ENCODE assay signal across 19 cellular contexts in the genomic region with DNA sequence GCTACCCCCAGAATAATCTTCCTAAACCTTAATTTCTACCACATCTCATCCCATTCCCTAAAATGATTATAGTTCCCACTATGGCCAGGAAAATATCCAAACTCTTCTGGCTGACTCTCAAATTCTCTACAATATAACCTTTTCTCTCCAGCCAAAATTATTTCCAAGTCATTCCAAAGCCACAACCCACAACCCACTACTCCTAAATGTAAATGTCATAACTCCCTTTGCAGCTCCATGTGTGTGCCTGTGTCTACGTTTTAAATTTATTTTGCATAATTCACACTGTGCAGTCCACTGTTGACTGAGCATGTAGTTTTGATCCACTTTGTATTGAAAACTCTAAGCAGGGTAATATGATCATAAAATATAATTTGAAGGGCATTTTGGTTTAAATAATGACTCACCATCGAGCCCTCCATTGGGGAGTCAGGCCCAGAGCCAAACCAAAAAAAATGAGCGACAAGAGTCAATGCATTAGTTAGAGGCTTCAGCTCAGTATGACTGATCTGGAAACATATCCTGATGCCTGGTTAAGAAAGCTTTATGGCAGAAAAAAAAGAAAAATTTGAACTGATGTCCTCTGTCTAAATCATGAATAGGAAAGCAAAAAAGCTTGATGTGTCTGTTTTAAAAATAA.
DNase-seq lines count a peak whose midpoint lies in the region; ATAC-seq and TF ChIP-seq lines count a peak whose summit lies in the region.
"Had no signal": no experiment of that assay in that cellular context is flagged by ENCODE, and none has a peak within 500 bp of the region (broad histone marks: within the 10 kb centered on the region; RNA-seq: fewer than 3 reads in every experiment).

No MANE protein-coding gene starts in this region.

- H4K5ac ChIP-seq in IMR-90 (ENCODE audit: low read depth, low read length), result no peak overlapping the region

- 0 out of 2 replicates have a peak overlapping the region, but pooled peaks have one; percentile 13 for H3K4ac ChIP-seq in IMR-90 (ENCODE audit: low read depth, low read length)

- peaks cover 3% of the 10 kb centered on the region; the same call in 1 of the 2 replicates for H4K20me1 ChIP-seq in IMR-90 (ENCODE audit: insufficient read depth, low read length)

- H3K9me1 ChIP-seq in IMR-90 (ENCODE audit: insufficient read depth, low read length), result peaks cover 12% of the 10 kb centered on the region

- H4K8ac ChIP-seq in IMR-90 (ENCODE audit: low read depth in 2 of 2, low read length in 2 of 2), result no peak overlapping the region

- peak overlapping the region in 2 of 3 donors; percentile 32 to 45 for H3K27ac Mint-ChIP-seq in CD4-positive, CD25-positive, alpha-beta regulatory T cell
- peak overlapping the region in 2 of 3 experiments; percentile 45 to 70 for H3K27ac Mint-ChIP-seq in nephron
- H3K27ac Mint-ChIP-seq: HFFc6 had no signal

- H2BK120ac ChIP-seq in IMR-90 (ENCODE audit: low read depth, low read length), result no peak overlapping the region

- no peak overlapping the region for H3K9ac ChIP-seq in IMR-90 (ENCODE audit: low read depth, low read length)

- H4K91ac ChIP-seq in IMR-90 (ENCODE audit: insufficient read depth, low read depth, low read length), result no peak overlapping the region

- no peak for TF ChIP-seq RAD21 in IMR-90 (IDR thresholded peaks at IDR 0.05; ENCODE audit: low read length)

- no peaks in the 10 kb centered on the region for H3K27me3 Mint-ChIP-seq in CD4-positive, CD25-positive, alpha-beta regulatory T cell
- no peaks in the 10 kb centered on the region for H3K27me3 Mint-ChIP-seq in nephron (ENCODE audit: low read depth)

- H3K27ac ChIP-seq in CD4-positive, CD25-positive, alpha-beta regulatory T cell (ENCODE audit: insufficient read depth, low read length, poor library complexity, severe bottlenecking), result no peak overlapping the region
- no peak overlapping the region for H3K27ac ChIP-seq in IMR-90 (ENCODE audit: insufficient read depth, low read length)
- H3K27ac ChIP-seq: A549, C4-2B, HL-60 had no signal

- H3K4me3 ChIP-seq in CD4-positive, CD25-positive, alpha-beta regulatory T cell (ENCODE audit: low read depth, low read length), result no peak overlapping the region
- H3K4me3 ChIP-seq in IMR-90 (ENCODE audit: insufficient read depth, low read depth, low read length) (no peak overlapping the region), astrocyte of the cerebellum (ENCODE audit: low read depth, low read length) (no peak overlapping the region)
- H3K4me3 ChIP-seq: A549 had no signal

- no peak for TF ChIP-seq POLR2A in IMR-90 (IDR thresholded peaks at IDR 0.05; ENCODE audit: low read depth, low read length)

- no peak for ATAC-seq in CD4-positive, CD25-positive, alpha-beta regulatory T cell (ENCODE audit: low read depth in 2 of 2)
- ATAC-seq in IMR-90 (ENCODE audit: low read depth), result no peak
- no peak for ATAC-seq in stimulated activated naive CD8-positive, alpha-beta T cell treated with anti-CD3 and anti-CD28 coated beads, Interleukin-15, Interleukin-2, amounts not matched to agents 100 U/mL and 50 U/mL, for 24 hours
- ATAC-seq: A549 had no signal

- no peak overlapping the region for H2BK20ac ChIP-seq in IMR-90 (ENCODE audit: low read depth, low read length)

- H3K4me1 Mint-ChIP-seq in CD4-positive, CD25-positive, alpha-beta regulatory T cell, result peaks cover 0 to 14% (median 0%) of the 10 kb centered on the region in 4 donors
- H3K4me1 Mint-ChIP-seq in nephron, result peaks cover 43% of the 10 kb centered on the region

- no TSS peak for BruUV-seq in IMR-90 (replicated peaks; lab: Mats Ljungman, UMichigan)

- H3K36me3 Mint-ChIP-seq in CD4-positive, CD25-positive, alpha-beta regulatory T cell, result peaks cover 6% of the 10 kb centered on the region
- peaks cover 76% of the 10 kb centered on the region for H3K36me3 Mint-ChIP-seq in nephron (ENCODE audit: low read depth)

- no peaks in the 10 kb centered on the region for H3K27me3 ChIP-seq in CD4-positive, CD25-positive, alpha-beta regulatory T cell (ENCODE audit: control insufficient read depth, insufficient read depth, low read length)
- no peaks in the 10 kb centered on the region for H3K27me3 ChIP-seq in IMR-90 (ENCODE audit: control insufficient read depth, insufficient read depth, low read length)

- H3K4me3 Mint-ChIP-seq in CD4-positive, CD25-positive, alpha-beta regulatory T cell, result no peak overlapping the region
- no peak overlapping the region for H3K4me3 Mint-ChIP-seq in nephron
- H3K4me3 Mint-ChIP-seq: HFFc6 had no signal

- peak overlapping the region; percentile 31; the same call in 1 of the 3 replicates for H2BK15ac ChIP-seq in IMR-90 (ENCODE audit: low read depth, low read length)

- dilution Hi-C loops in IMR-90 (cut with HindIII; ENCODE audit: low sequenced_read_pairs, unreplicated experiment), result no loop called here

- DNase-seq in CD4-positive, CD25-positive, alpha-beta regulatory T cell, result no peak
- DNase-seq in IMR-90 (peak; percentile 34), astrocyte of the cerebellum (ENCODE audit: low read depth) (peak; percentile 74), occipital lobe (lab: John Stamatoyannopoulos, UW) (no peak), activated gamma-delta T cell (lab: John Stamatoyannopoulos, UW) (no peak), NCI-H1048 (lab: John Stamatoyannopoulos, UW) (no peak)
- no peak for DNase-seq in stimulated activated naive CD8-positive, alpha-beta T cell treated with anti-CD3 and anti-CD28 coated beads, Interleukin-15, Interleukin-2, amounts not matched to agents 100 U/mL and 50 U/mL, for 24 hours
- DNase-seq: Caco-2, DMS53, GF-D8, HFFc6, KG1, MM.1S, NCI-H1930, OCI-M1 had no signal

- H3K9me3 ChIP-seq in CD4-positive, CD25-positive, alpha-beta regulatory T cell (ENCODE audit: control insufficient read depth in 2 of 2, low read length in 2 of 2), result no peaks in the 10 kb centered on the region
- H3K9me3 ChIP-seq in IMR-90 (ENCODE audit: control insufficient read depth, insufficient read depth, low read length), result no peaks in the 10 kb centered on the region
- H3K9me3 ChIP-seq: A549, Caco-2 had no signal

- no peak overlapping the region for H2AK9ac ChIP-seq in IMR-90 (replicated peaks; ENCODE audit: low read depth, low read length, poor library complexity)

- no peaks in the 10 kb centered on the region for H3K4me1 ChIP-seq in CD4-positive, CD25-positive, alpha-beta regulatory T cell (ENCODE audit: control insufficient read depth, insufficient read depth, low read length, poor library complexity, severe bottlenecking)
- peaks cover 19% of the 10 kb centered on the region for H3K4me1 ChIP-seq in IMR-90 (ENCODE audit: control insufficient read depth, insufficient read depth, low read length)
- H3K4me1 ChIP-seq: A549, Caco-2 had no signal

- H3K18ac ChIP-seq in IMR-90 (ENCODE audit: low read depth, low read length), result no peak overlapping the region

- H3K56ac ChIP-seq in IMR-90 (ENCODE audit: extremely low read depth, insufficient read depth, low read length), result no peak overlapping the region

- no peak overlapping the region for H3K4me2 ChIP-seq in IMR-90 (ENCODE audit: low read depth, low read length)
- H3K4me2 ChIP-seq: A549 had no signal

- TF ChIP-seq CTCF in IMR-90 (conservative IDR thresholded peaks at IDR 0.05; ENCODE audit: low read depth, low read length), result no peak
- TF ChIP-seq CTCF in astrocyte of the cerebellum (IDR thresholded peaks at IDR 0.05; ENCODE audit: low read depth, low read length, missing control alignments), result no peak
- no peak for TF ChIP-seq CTCF in nephron (IDR thresholded peaks at IDR 0.05; ENCODE audit: unreplicated experiment in 3 of 3)

- intact Hi-C loops in IMR-90 (cut with micrococcal nuclease), result no loop called here

- CTCF ChIA-PET in IMR-90 (lab: Yijun Ruan, JAX), result no interaction called here

- POLR2A ChIA-PET in IMR-90 (lab: Charles Lee; ENCODE audit: unreplicated experiment), result no interaction called here

- H3K36me3 ChIP-seq in CD4-positive, CD25-positive, alpha-beta regulatory T cell (ENCODE audit: control insufficient read depth, insufficient read depth, low read length), result no peaks in the 10 kb centered on the region
- H3K36me3 ChIP-seq in IMR-90 (ENCODE audit: control insufficient read depth, insufficient read depth, low read length), result peaks cover 8% of the 10 kb centered on the region

- 40% methylated on average over 1 of the region's 3 CpGs; no CpG with 5 or more reads in 1 of the 2 experiments for WGBS in IMR-90 (ENCODE audit: extremely low coverage in 2 of 2, insufficient read length in 1 of 2), 2 experiments

- no peak overlapping the region for H3K23ac ChIP-seq in IMR-90 (ENCODE audit: low read depth, low read length)

- no peak overlapping the region for H2BK5ac ChIP-seq in IMR-90 (ENCODE audit: low read depth, low read length, poor library complexity, severe bottlenecking)

- in situ Hi-C loops in IMR-90 (cut with MboI; ENCODE audit: low sequenced_read_pairs) (no loop called here), astrocyte of the cerebellum (cut with HindIII; ENCODE audit: low sequenced_read_pairs) (loop anchor here (5.0 kb wide), 1 partner anchor 41 kb away; no protein-coding TSS in a partner anchor)

- H2AFZ ChIP-seq in IMR-90 (replicated peaks; ENCODE audit: low read length, poor library complexity), result no peak overlapping the region

- H2AK5ac ChIP-seq in IMR-90 (ENCODE audit: low read depth, low read length), result no peak overlapping the region

- peaks cover 0 to 3% (median 0%) of the 10 kb centered on the region in 7 donors for H3K9me3 Mint-ChIP-seq in CD4-positive, CD25-positive, alpha-beta regulatory T cell
- H3K9me3 Mint-ChIP-seq in nephron, result no peaks in the 10 kb centered on the region
- H3K9me3 Mint-ChIP-seq: HFFc6 had no signal

- no peak overlapping the region; the same call in 1 of the 2 replicates for H3K14ac ChIP-seq in IMR-90 (replicated peaks; ENCODE audit: low read depth, low read length)

- H3K79me1 ChIP-seq in IMR-90 (ENCODE audit: low read depth in 1 of 2, low read length in 2 of 2), result peaks cover 8 to 30% of the 10 kb centered on the region in 2 experiments; a peak in 2 of 4 replicates

TF ChIP-seq in IMR-90, 13 proteins besides CTCF, POLR2A, EP300 and RAD21 (continues in another document):
- no peak for TF ChIP-seq RCOR1 (IDR thresholded peaks at IDR 0.05; ENCODE audit: insufficient replicate concordance, low read length)
- TF ChIP-seq SMC3 (IDR thresholded peaks at IDR 0.05; ENCODE audit: low read depth, low read length), result no peak
- TF ChIP-seq MAZ (IDR thresholded peaks at IDR 0.05; ENCODE audit: borderline replicate concordance, low read depth, low read length), result no peak
- TF ChIP-seq CHD1 (IDR thresholded peaks at IDR 0.05; ENCODE audit: low read depth, low read length), result no peak
- no peak for TF ChIP-seq BHLHE40 (IDR thresholded peaks at IDR 0.05; ENCODE audit: low read depth, low read length)
- no peak for TF ChIP-seq FOS (IDR thresholded peaks at IDR 0.05; ENCODE audit: low read depth, low read length)
- no peak for TF ChIP-seq MXI1 (IDR thresholded peaks at IDR 0.05; ENCODE audit: borderline replicate concordance, low read depth, low read length)
- TF ChIP-seq RFX5 (IDR thresholded peaks at IDR 0.05; ENCODE audit: low read depth, low read length), result no peak
- no peak for TF ChIP-seq CEBPB (IDR thresholded peaks at IDR 0.05; ENCODE audit: low read depth, low read length)
- no peak for TF ChIP-seq MAFK (IDR thresholded peaks at IDR 0.05; ENCODE audit: low read depth, low read length)

Comparison
In these comparisons a context has a peak if more than half of its experiments do, and no peak if none do; other contexts are left out.
1. DNase-seq: peak in IMR-90 (single experiment) and astrocyte of the cerebellum (single experiment); none in CD4-positive, CD25-positive, alpha-beta regulatory T cell (0 of 3), occipital lobe (single experiment), activated gamma-delta T cell (single experiment), stimulated activated naive CD8-positive, alpha-beta T cell treated with anti-CD3 and anti-CD28 coated beads, Interleukin-15, Interleukin-2, amounts not matched to agents 100 U/mL and 50 U/mL, for 24 hours (single experiment) and NCI-H1048 (single experiment).